Comparison of ENCODE assay signal across 1 cellular context in the genomic region with DNA sequence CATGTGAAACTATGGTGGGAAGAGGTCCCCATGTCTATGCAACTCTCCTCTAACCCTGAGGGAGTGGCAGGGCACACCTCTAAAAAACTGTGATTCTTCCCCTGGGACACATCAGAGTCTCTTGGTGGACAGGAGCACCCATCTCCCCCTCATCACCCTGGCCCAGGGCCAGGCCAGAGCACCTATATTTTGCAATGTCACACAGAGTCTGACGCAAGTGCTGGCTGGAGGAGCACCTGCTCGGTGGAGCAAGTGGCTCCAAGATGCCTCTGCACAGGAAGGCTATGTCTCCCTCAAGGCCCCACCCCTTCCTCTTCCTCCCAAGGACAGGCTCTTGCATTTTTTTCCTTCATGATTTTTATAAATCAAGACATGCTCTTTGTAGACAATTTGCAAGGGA.
A peak's percentile ranks its signal among the peaks of the same experiment; 100 is the strongest.
TF ChIP-seq lines count a peak whose summit lies in the region.

No MANE protein-coding gene starts in this region.

TF ChIP-seq in K562, 482 proteins besides CTCF, POLR2A, EP300 and RAD21 (continued from another document):
- no peak for TF ChIP-seq CEBPG (CRISPR knock-in tag; IDR thresholded peaks at IDR 0.05)
- peak in 1 of 2 experiments; percentile 44; a peak in 3 of 4 replicates for TF ChIP-seq CEBPG (tag; conservative IDR thresholded peaks at IDR 0.05 in 1 of 2, IDR thresholded peaks at IDR 0.05 in 1 of 2)
- TF ChIP-seq ZBTB7A (IDR thresholded peaks at IDR 0.05; ENCODE audit: borderline replicate concordance, control insufficient read depth, low read depth, low read length): no peak
- TF ChIP-seq NFIC (IDR thresholded peaks at IDR 0.05): peak; percentile 79
- TF ChIP-seq, protein P1, sequence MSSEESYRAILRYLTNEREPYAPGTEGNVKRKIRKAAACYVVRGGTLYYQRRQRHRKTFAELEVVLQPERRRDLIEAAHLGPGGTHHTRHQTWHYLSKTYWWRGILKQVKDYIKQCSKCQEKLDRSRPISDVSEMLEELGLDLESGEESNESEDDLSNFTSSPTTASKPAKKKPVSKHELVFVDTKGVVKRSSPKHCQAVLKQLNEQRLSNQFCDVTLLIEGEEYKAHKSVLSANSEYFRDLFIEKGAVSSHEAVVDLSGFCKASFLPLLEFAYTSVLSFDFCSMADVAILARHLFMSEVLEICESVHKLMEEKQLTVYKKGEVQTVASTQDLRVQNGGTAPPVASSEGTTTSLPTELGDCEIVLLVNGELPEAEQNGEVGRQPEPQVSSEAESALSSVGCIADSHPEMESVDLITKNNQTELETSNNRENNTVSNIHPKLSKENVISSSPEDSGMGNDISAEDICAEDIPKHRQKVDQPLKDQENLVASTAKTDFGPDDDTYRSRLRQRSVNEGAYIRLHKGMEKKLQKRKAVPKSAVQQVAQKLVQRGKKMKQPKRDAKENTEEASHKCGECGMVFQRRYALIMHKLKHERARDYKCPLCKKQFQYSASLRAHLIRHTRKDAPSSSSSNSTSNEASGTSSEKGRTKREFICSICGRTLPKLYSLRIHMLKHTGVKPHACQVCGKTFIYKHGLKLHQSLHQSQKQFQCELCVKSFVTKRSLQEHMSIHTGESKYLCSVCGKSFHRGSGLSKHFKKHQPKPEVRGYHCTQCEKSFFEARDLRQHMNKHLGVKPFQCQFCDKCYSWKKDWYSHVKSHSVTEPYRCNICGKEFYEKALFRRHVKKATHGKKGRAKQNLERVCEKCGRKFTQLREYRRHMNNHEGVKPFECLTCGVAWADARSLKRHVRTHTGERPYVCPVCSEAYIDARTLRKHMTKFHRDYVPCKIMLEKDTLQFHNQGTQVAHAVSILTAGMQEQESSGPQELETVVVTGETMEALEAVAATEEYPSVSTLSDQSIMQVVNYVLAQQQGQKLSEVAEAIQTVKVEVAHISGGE (CRISPR knock-in tag; IDR thresholded peaks at IDR 0.05): no peak
- peak; percentile 54 for TF ChIP-seq MYC (IDR thresholded peaks at IDR 0.05; ENCODE audit: low read depth, low read length)
- no peak for TF ChIP-seq MYC (CRISPR knock-in tag; IDR thresholded peaks at IDR 0.05; ENCODE audit: borderline replicate concordance, low read depth)
- no peak for TF ChIP-seq NCOA2 (IDR thresholded peaks at IDR 0.05; ENCODE audit: partially characterized antibody in 2 of 2)
- TF ChIP-seq CEBPB (tag; IDR thresholded peaks at IDR 0.05): peak; percentile 78
